ENCODE assay signal across 10 cellular contexts in the genomic region with DNA sequence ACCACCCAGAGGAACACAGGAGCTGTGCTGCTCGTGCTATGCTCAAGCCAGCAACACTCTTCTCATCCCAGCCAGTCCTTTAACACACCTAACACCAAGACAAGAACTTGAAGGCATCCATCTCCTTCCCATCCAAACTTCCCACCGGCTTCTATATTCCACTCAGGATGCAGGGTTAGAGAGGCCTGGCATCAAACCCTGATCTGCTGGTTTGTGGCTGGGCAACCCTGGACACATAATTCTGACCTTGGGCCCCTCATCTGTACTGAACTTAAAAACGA. TPM values are rescaled to one million over a fixed set of nuclear protein-coding genes. Genes with fewer than 3 reads are reported as not detected.
DNase-seq lines count a peak whose midpoint lies in the region; ATAC-seq and TF ChIP-seq lines count a peak whose summit lies in the region.
"Had no signal": no experiment of that assay in that cellular context is flagged by ENCODE, and none has a peak within 500 bp of the region (broad histone marks: within the 10 kb centered on the region; RNA-seq: fewer than 3 reads in every experiment).

No MANE protein-coding gene starts in this region.

- H3K27me3 Mint-ChIP-seq in activated T-cell treated with anti-CD3 and anti-CD28 coated beads, Interleukin-2, amount 50 U/mL, for 72 hours (ENCODE audit: low read depth) = no peaks in the 10 kb centered on the region
- H3K27me3 Mint-ChIP-seq in T-helper 17 cell (no peaks in the 10 kb centered on the region), type B pancreatic cell (no peaks in the 10 kb centered on the region)

- no peaks in the 10 kb centered on the region for H3K9me3 Mint-ChIP-seq in activated T-cell treated with anti-CD3 and anti-CD28 coated beads, Interleukin-2, amount 50 U/mL, for 72 hours
- no peaks in the 10 kb centered on the region for H3K9me3 Mint-ChIP-seq in type B pancreatic cell

- peaks cover 86% of the 10 kb centered on the region for H3K4me1 Mint-ChIP-seq in activated T-cell treated with anti-CD3 and anti-CD28 coated beads, Interleukin-2, amount 50 U/mL, for 72 hours (ENCODE audit: low read depth)
- peaks cover 54% of the 10 kb centered on the region for H3K4me1 Mint-ChIP-seq in T-helper 17 cell
- H3K4me1 Mint-ChIP-seq in type B pancreatic cell (ENCODE audit: unreplicated experiment) = peaks cover 41% of the 10 kb centered on the region

- H3K36me3 Mint-ChIP-seq in activated T-cell treated with anti-CD3 and anti-CD28 coated beads, Interleukin-2, amount 50 U/mL, for 72 hours (ENCODE audit: insufficient read depth in 2 of 2) = peaks cover 40 to 48% of the 10 kb centered on the region in 2 donors
- H3K36me3 Mint-ChIP-seq in T-helper 17 cell (ENCODE audit: low read depth) = peaks cover 7% of the 10 kb centered on the region
- H3K36me3 Mint-ChIP-seq in type B pancreatic cell = peaks cover 31% of the 10 kb centered on the region

- H3K4me3 Mint-ChIP-seq in activated T-cell treated with anti-CD3 and anti-CD28 coated beads, Interleukin-2, amount 50 U/mL, for 72 hours = peak overlapping the region; percentile 85 to 100
- peak overlapping the region; percentile 95 for H3K4me3 Mint-ChIP-seq in T-helper 17 cell
- H3K4me3 Mint-ChIP-seq in type B pancreatic cell = peak overlapping the region; percentile 96

- H3K4me3 ChIP-seq in fibroblast of the aortic adventitia (ENCODE audit: low read depth, low read length) = peak overlapping the region; percentile 74

- no peak for ATAC-seq in activated T-cell treated with anti-CD3 and anti-CD28 coated beads, Interleukin-2, amount 50 U/mL, for 72 hours (replicated peaks in 1 of 2)
- ATAC-seq in T-helper 17 cell (no peak), GM19397 (IDR thresholded peaks at IDR 0.05; ENCODE audit: unreplicated experiment) (no peak), GM21381 (IDR thresholded peaks at IDR 0.05; ENCODE audit: unreplicated experiment) (no peak)
- ATAC-seq: Right ventricle myocardium inferior had no signal

- no peaks in the 10 kb centered on the region for H3K9me3 ChIP-seq in T-helper 17 cell (ENCODE audit: control insufficient read depth, low read length, poor library complexity, severe bottlenecking)

- no peak for DNase-seq in activated T-cell treated with anti-CD3 and anti-CD28 coated beads, Interleukin-2, amount 50 U/mL, for 72 hours
- no peak for DNase-seq in activated T-cell treated with anti-CD3 and anti-CD28 coated beads, Interleukin-2, amount 50 U/mL, for 1 hour
- DNase-seq in T-helper 17 cell (no peak), fibroblast of the aortic adventitia (ENCODE audit: low read depth) (no peak), type B pancreatic cell (ENCODE audit: extremely low spot score, unreplicated experiment) (no peak), AG08396 (ENCODE audit: low spot score) (no peak)
- DNase-seq: NCI-H1105 had no signal

- TF ChIP-seq CTCF in fibroblast of the aortic adventitia (IDR thresholded peaks at IDR 0.05; ENCODE audit: insufficient read depth, low read length) (no peak), type B pancreatic cell (conservative IDR thresholded peaks at IDR 0.05) (no peak)

- peak overlapping the region; percentile 94 for H3K27ac Mint-ChIP-seq in activated T-cell treated with anti-CD3 and anti-CD28 coated beads, Interleukin-2, amount 50 U/mL, for 72 hours
- H3K27ac Mint-ChIP-seq in T-helper 17 cell (peak overlapping the region; percentile 98), type B pancreatic cell (peak overlapping the region; percentile 99)

RNA-seq across cellular contexts. Expression of a gene that starts 5.6 kb away (rescaled TPM):
- 100 to 1,000 TPM; 595 to 606 TPM for total RNA-seq in activated T-cell treated with anti-CD3 and anti-CD28 coated beads, Interleukin-2, amount 50 U/mL, for 72 hours
- 100 to 1,000 TPM; 245 to 291 TPM for total RNA-seq in T-helper 17 cell
- total RNA-seq in fibroblast of the aortic adventitia (ENCODE audit: low replicate concordance) = 0.09 TPM in 1 of 2 replicates, not detected in the other
- 0.52 and 0.53 TPM in 2 replicates for total RNA-seq in type B pancreatic cell (ENCODE audit: low replicate concordance)

RNA-seq across cellular contexts. Expression of a gene that starts 15.6 kb away (rescaled TPM):
- 100 to 1,000 TPM in 1 of 2 donors, 10 to 100 TPM in 1; 94.2 to 109 TPM for total RNA-seq in activated T-cell treated with anti-CD3 and anti-CD28 coated beads, Interleukin-2, amount 50 U/mL, for 72 hours
- total RNA-seq in T-helper 17 cell (10 to 100 TPM; 77.4 to 83.0 TPM), fibroblast of the aortic adventitia (ENCODE audit: low replicate concordance) (20.0 and 42.9 TPM in 2 replicates), type B pancreatic cell (ENCODE audit: low replicate concordance) (29.8 and 33.8 TPM in 2 replicates)

Comparison
In these comparisons a context has a peak if more than half of its experiments do, and no peak if none do; other contexts are left out.
1. RNA of a gene that starts 5.6 kb away (total RNA-seq): 595 to 606 TPM in activated T-cell treated with anti-CD3 and anti-CD28 coated beads, Interleukin-2, amount 50 U/mL, for 72 hours and 245 to 291 TPM in T-helper 17 cell; 0.52 to 0.53 TPM in type B pancreatic cell and 0.09 TPM in fibroblast of the aortic adventitia; every median in the first group is over 100 times any median in the second.
2. Peak in every context shown above with its lines, with median percentiles within 50 percentile points of each other: H3K27ac Mint-ChIP-seq and H3K4me3 Mint-ChIP-seq.